ENCODE assay signal across 10 cellular contexts in genomic region chr12:112107306-112107705, GRCh38. TPM values are rescaled to one million over a fixed set of nuclear protein-coding genes. Genes with fewer than 3 reads are reported as not detected.
A peak's percentile ranks its signal among the peaks of the same experiment; 100 is the strongest.
DNase-seq lines count a peak whose midpoint lies in the region; ATAC-seq, FAIRE-seq and TF ChIP-seq lines count a peak whose summit lies in the region.
"Had no signal": no experiment of that assay in that cellular context is flagged by ENCODE, and none has a peak within 500 bp of the region (broad histone marks: within the 10 kb centered on the region; RNA-seq: fewer than 3 reads in every experiment).

No MANE protein-coding gene starts in this region.

- H4K20me1 ChIP-seq in K562 (replicated peaks; ENCODE audit: control insufficient read depth, insufficient read depth, low read length): peaks cover 18% of the 10 kb centered on the region; the same call in 1 of the 2 replicates

- no peak for FAIRE-seq in K562 (lab: Jason Lieb, UNC)
- FAIRE-seq: GM12892 had no signal

- BruUV-seq in A673 (replicated peaks; lab: Mats Ljungman, UMichigan): no TSS peak
- no TSS peak for BruUV-seq in K562 (replicated peaks; lab: Mats Ljungman, UMichigan)

- H3K27me3 ChIP-seq in A673 (replicated peaks; ENCODE audit: insufficient read depth, low read depth, low read length, poor library complexity) (no peaks in the 10 kb centered on the region), K562 (ENCODE audit: control insufficient read depth in 2 of 2, insufficient read depth in 2 of 2, low read length in 2 of 2) (no peaks in the 10 kb centered on the region)

- POLR2A ChIA-PET in A673 (lab: Charles Lee; ENCODE audit: low non-redundant PET): no interaction called here
- POLR2A ChIA-PET in K562 (lab: Yijun Ruan, JAX): interaction anchor here (0.6 to 4.3 kb wide), 10 partner anchors 9 to 916 kb away, joined by 3 to 24 read pairs (median 4); partner anchors contain the start of genes ERP29 and TRAFD1

- H3K9me3 ChIP-seq in A673 (ENCODE audit: low read depth, low read length, poor library complexity, severe bottlenecking) (no peaks in the 10 kb centered on the region), K562 (replicated peaks; ENCODE audit: control insufficient read depth, insufficient read depth, low read depth, low read length) (no peaks in the 10 kb centered on the region), mesodermal cell (ENCODE audit: control insufficient read depth, low read length) (no peaks in the 10 kb centered on the region)

- peak overlapping the region; percentile 93 for H3K4me3 Mint-ChIP-seq in HFFc6

- WGBS in K562 (ENCODE audit: insufficient coverage, low coverage, missing lambda C conversion rate): 0% methylated on average over 4 of the region's 4 CpGs
- 56 to 80% methylated on average over 2 to 3 of the region's 4 CpGs for WGBS in mesodermal cell (ENCODE audit: insufficient coverage in 2 of 2), 2 experiments

- DNase-seq in A673 (ENCODE audit: low spot score) (no peak), HFFc6 (no peak), K562 (ENCODE audit: extremely low read depth in 1 of 4, low spot score in 3 of 4) (peak in 1 of 4 experiments; percentile 15), pons (ENCODE audit: low spot score) (no peak), NCI-H524 (lab: John Stamatoyannopoulos, UW) (no peak), NCI-H2171 treated with DMSO at 0.1 percent for 48 hours (lab: John Stamatoyannopoulos, UW) (no peak)
- no peak for DNase-seq in activated effector memory CD4-positive, alpha-beta T cell treated with Interleukin-2 at 50 U/mL for 16 hours
- DNase-seq: NCI-H1092 treated with DMSO at 0.1 percent for 48 hours had no signal

- CTCF ChIA-PET in A673 (lab: Charles Lee): interaction anchor here (0.6 kb wide), 1 partner anchor 18 kb away, joined by 3 read pairs; no protein-coding TSS in a partner anchor
- CTCF ChIA-PET in K562 (lab: Yijun Ruan, JAX; ENCODE audit: low intra/inter-chr PET ratio): interaction anchor here (0.6 kb wide), 1 partner anchor 93 kb away, joined by 3 read pairs; no protein-coding TSS in a partner anchor

- no peaks in the 10 kb centered on the region; the same call in 1 of the 2 replicates for H3K27me3 Mint-ChIP-seq in HFFc6 (ENCODE audit: insufficient read depth)

- no peaks in the 10 kb centered on the region for H3K9me1 ChIP-seq in K562 (ENCODE audit: control insufficient read depth, insufficient read depth, low read length)

- H3K79me2 ChIP-seq in K562 (ENCODE audit: control insufficient read depth, insufficient read depth, low read length): peaks cover 67% of the 10 kb centered on the region

- H3K4me3 ChIP-seq in A673 (ENCODE audit: low read depth, low read length, poor library complexity, severe bottlenecking): peak overlapping the region; percentile 94
- H3K4me3 ChIP-seq in K562: peak overlapping the region; percentile 96
- H3K4me3 ChIP-seq in mesodermal cell (ENCODE audit: extremely low read depth, insufficient read depth, low read length, poor library complexity, severe bottlenecking): peak overlapping the region; percentile 86

- intact Hi-C loops in A673 (cut with micrococcal nuclease; ENCODE audit: unreplicated experiment) (loop anchor here (5.0 kb wide), 1 partner anchor 275 kb away; the partner anchor contains the start of gene HECTD4), K562 (cut with micrococcal nuclease) (no loop called here)

- H3K36me3 ChIP-seq in A673 (ENCODE audit: insufficient read depth, low read length, poor library complexity, severe bottlenecking) (no peaks in the 10 kb centered on the region), K562 (ENCODE audit: control insufficient read depth, insufficient read depth, low read length) (peaks cover 45% of the 10 kb centered on the region), mesodermal cell (ENCODE audit: control insufficient read depth, insufficient read depth, low read length) (peaks cover 35% of the 10 kb centered on the region)

- TF ChIP-seq CTCF in A673 (conservative IDR thresholded peaks at IDR 0.05; ENCODE audit: low read depth, low read length) (no peak), HFFc6 (IDR thresholded peaks at IDR 0.05) (no peak), K562 (IDR thresholded peaks at IDR 0.05 in 2 of 3, conservative IDR thresholded peaks at IDR 0.05 in 1 of 3; ENCODE audit: insufficient read depth in 2 of 3, low read depth in 1 of 3, low read length in 3 of 3) (no peak)

- TF ChIP-seq RAD21 in K562 (CRISPR knock-in tag; conservative IDR thresholded peaks at IDR 0.05 in 1 of 2, IDR thresholded peaks at IDR 0.05 in 1 of 2): no peak

- H3K27ac ChIP-seq in A673 (ENCODE audit: low read depth, low read length, poor library complexity, severe bottlenecking) (peak overlapping the region; percentile 96), K562 (ENCODE audit: extremely low read depth, low read depth, low read length) (peak overlapping the region; percentile 88), mesodermal cell (ENCODE audit: low read depth, low read length, severe bottlenecking) (no peak overlapping the region)

- peak overlapping the region; percentile 95 for H3K27ac Mint-ChIP-seq in HFFc6

- TF ChIP-seq EP300 in K562 (IDR thresholded peaks at IDR 0.05; ENCODE audit: low read length): no peak

- H3K4me2 ChIP-seq in K562 (ENCODE audit: insufficient read depth, low read length): peak overlapping the region; percentile 89

- ATAC-seq in K562: no peak

- H3K4me1 Mint-ChIP-seq in HFFc6 (ENCODE audit: low read depth): peaks cover 52% of the 10 kb centered on the region

- H2AFZ ChIP-seq in K562 (ENCODE audit: low read depth, low read length): no peak overlapping the region

- H3K4me1 ChIP-seq in A673 (ENCODE audit: insufficient read depth, low read length, poor library complexity, severe bottlenecking) (peaks cover 24% of the 10 kb centered on the region), K562 (replicated peaks in 1 of 2; ENCODE audit: control insufficient read depth in 2 of 2, insufficient read depth in 2 of 2, low read length in 2 of 2) (peaks cover 32 to 36% of the 10 kb centered on the region in 2 experiments; a peak in 4 of 5 replicates), mesodermal cell (ENCODE audit: control insufficient read depth, insufficient read depth, low read length, poor library complexity, severe bottlenecking) (peaks cover 26% of the 10 kb centered on the region)

- H3K9ac ChIP-seq in K562 (ENCODE audit: insufficient read depth in 1 of 2, low read depth in 2 of 2, low read length in 2 of 2): peak overlapping the region; percentile 92 to 100

- in situ Hi-C loops in K562 (cut with MboI): no loop called here

- peaks cover 18% of the 10 kb centered on the region for H3K36me3 Mint-ChIP-seq in HFFc6 (ENCODE audit: low read depth)

- no peak for TF ChIP-seq POLR2A in K562 (conservative IDR thresholded peaks at IDR 0.05)

- no peaks in the 10 kb centered on the region for H3K9me3 Mint-ChIP-seq in HFFc6

RNA-seq across cellular contexts. Expression of gene NAA25, which starts 1.3 kb away (rescaled TPM):
- total RNA-seq in A673 (2021): 67.4 and 70.5 TPM in 2 replicates
- 10 to 100 TPM; 21.2 to 26.8 (median 23.8) TPM for total RNA-seq in HFFc6 (2021; fragmentation: NEBNext Ultra II Directional; extraction: Animal tissue kit (Norgen Biotek cat#: 25700))
- 167 and 302 TPM in 2 replicates for total RNA-seq in K562 (2011; cell fraction: chromatin; rRNA removed; ENCODE audit: low replicate concordance)
- total RNA-seq in K562 (2011; cell fraction: nucleolus; rRNA removed): 45.2 and 50.9 TPM in 2 replicates
- total RNA-seq in K562 (2011; cell fraction: nucleoplasm; rRNA removed): 116 and 186 TPM in 2 replicates
- 31.6 and 33.9 TPM in 2 replicates for total RNA-seq in K562 (2014; rRNA removed)
- total RNA-seq in K562 (2014; rRNA removed; fragmentation: Illumina TruSeq; extraction: Trizol): 48.9 and 54.7 TPM in 2 replicates
- total RNA-seq in K562 (2015; rRNA removed; fragmentation: Illumina TruSeq; extraction: Trizol): 38.9 and 41.9 TPM in 2 replicates
- total RNA-seq in K562 (2021): 59.6 and 61.2 TPM in 2 replicates
- 46.2 and 54.6 TPM in 2 replicates for polyA plus RNA-seq in K562 (2011; rRNA removed)
- polyA plus RNA-seq in K562 (2011; cell fraction: cytosol; rRNA removed): 10.5 and 26.2 TPM in 2 replicates
- polyA plus RNA-seq in K562 (2011; cell fraction: nucleus; rRNA removed): 44.3 and 58.7 TPM in 2 replicates
- polyA plus RNA-seq in K562 (2012): 15.7 and 17.3 TPM in 2 replicates
- polyA plus RNA-seq in K562 (2014; fragmentation: Illumina TruSeq; extraction: Trizol): 35.5 and 49.4 TPM in 2 replicates
- 10 to 100 TPM; 40.6 to 53.4 TPM for polyA plus RNA-seq in K562 (2014; fragmentation: Nextera tagmentation; extraction: Ambion mirVana)
- 26.6 and 29.0 TPM in 2 replicates for polyA plus RNA-seq in K562 (2014; rRNA removed)
- 150 and 152 TPM in 2 replicates for polyA minus RNA-seq in K562 (2011; rRNA and poly(A)+ RNA removed)
- 40.7 and 41.9 TPM in 2 replicates for polyA minus RNA-seq in K562 (2011; cell fraction: cytosol; rRNA and poly(A)+ RNA removed)
- 35.0 and 66.2 TPM in 2 replicates for polyA minus RNA-seq in K562 (2011; cell fraction: nucleus; rRNA and poly(A)+ RNA removed)
- 18.3 TPM for polyA plus RNA-seq in mesodermal cell (2013, experiment 1 of 2)
- 17.5 TPM for polyA plus RNA-seq in mesodermal cell (2013, experiment 2 of 2)

RNA-seq across cellular contexts. Expression of gene TRAFD1, which starts 18.1 kb away (rescaled TPM):
- 35.2 and 37.8 TPM in 2 replicates for total RNA-seq in A673 (2021)
- total RNA-seq in HFFc6 (2021; fragmentation: NEBNext Ultra II Directional; extraction: Animal tissue kit (Norgen Biotek cat#: 25700)): 10 to 100 TPM; 22.8 to 25.1 (median 24.0) TPM
- 60.7 and 77.3 TPM in 2 replicates for total RNA-seq in K562 (2011; cell fraction: chromatin; rRNA removed; ENCODE audit: low replicate concordance)
- total RNA-seq in K562 (2011; cell fraction: nucleolus; rRNA removed): 30.9 and 38.0 TPM in 2 replicates
- 35.8 and 42.1 TPM in 2 replicates for total RNA-seq in K562 (2011; cell fraction: nucleoplasm; rRNA removed)
- total RNA-seq in K562 (2014; rRNA removed): 41.6 and 51.5 TPM in 2 replicates
- 41.3 and 44.6 TPM in 2 replicates for total RNA-seq in K562 (2014; rRNA removed; fragmentation: Illumina TruSeq; extraction: Trizol)
- total RNA-seq in K562 (2015; rRNA removed; fragmentation: Illumina TruSeq; extraction: Trizol): 37.9 and 41.6 TPM in 2 replicates
- 46.7 and 49.2 TPM in 2 replicates for total RNA-seq in K562 (2021)
- 54.5 and 56.1 TPM in 2 replicates for polyA plus RNA-seq in K562 (2011; rRNA removed)
- 38.9 and 51.8 TPM in 2 replicates for polyA plus RNA-seq in K562 (2011; cell fraction: cytosol; rRNA removed)
- 43.8 and 56.4 TPM in 2 replicates for polyA plus RNA-seq in K562 (2011; cell fraction: nucleus; rRNA removed)
- polyA plus RNA-seq in K562 (2012): 45.5 and 53.6 TPM in 2 replicates
- 50.7 and 65.6 TPM in 2 replicates for polyA plus RNA-seq in K562 (2014; fragmentation: Illumina TruSeq; extraction: Trizol)
- 10 to 100 TPM; 54.5 to 85.5 TPM for polyA plus RNA-seq in K562 (2014; fragmentation: Nextera tagmentation; extraction: Ambion mirVana)
- 54.5 and 56.6 TPM in 2 replicates for polyA plus RNA-seq in K562 (2014; rRNA removed)
- polyA minus RNA-seq in K562 (2011; rRNA and poly(A)+ RNA removed): 65.6 and 70.5 TPM in 2 replicates
- 17.4 and 20.6 TPM in 2 replicates for polyA minus RNA-seq in K562 (2011; cell fraction: cytosol; rRNA and poly(A)+ RNA removed)
- 19.5 and 33.5 TPM in 2 replicates for polyA minus RNA-seq in K562 (2011; cell fraction: nucleus; rRNA and poly(A)+ RNA removed)
- polyA plus RNA-seq in mesodermal cell (2013, experiment 1 of 2): 31.9 TPM
- polyA plus RNA-seq in mesodermal cell (2013, experiment 2 of 2): 27.9 TPM
